Comparison of ENCODE assay signal across 7 cellular contexts in the genomic region with DNA sequence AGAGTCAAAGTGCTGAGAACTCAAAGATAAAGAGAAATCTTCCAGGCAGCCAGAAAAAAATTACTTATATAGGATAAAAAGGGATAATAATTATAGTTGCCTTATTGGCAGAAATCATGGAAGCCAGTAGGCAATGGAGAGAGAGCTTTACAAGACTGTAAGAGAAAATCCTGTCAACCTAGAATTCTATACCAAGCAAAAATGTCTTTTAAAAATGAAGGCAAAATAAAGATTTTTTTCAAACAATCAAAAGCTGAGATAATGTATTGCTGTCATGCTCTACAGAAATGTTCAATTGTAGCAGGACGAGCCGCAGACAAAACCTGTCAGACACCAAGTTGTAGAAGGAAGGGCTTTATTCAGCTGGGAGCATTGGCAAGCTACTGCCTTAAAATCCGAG.
"Had no signal": no experiment of that assay in that cellular context is flagged by ENCODE, and none has a peak within 500 bp of the region (broad histone marks: within the 10 kb centered on the region; RNA-seq: fewer than 3 reads in every experiment).

No MANE protein-coding gene starts in this region.

- H2AFZ ChIP-seq: GM23248 had no signal

- DNase-seq: GM23248, H9, HCEC 1CT, HFFc6, IMR-90 had no signal

- ATAC-seq: K562 had no signal

- H3K27ac Mint-ChIP-seq: H9, HFFc6 had no signal

- H3K4me3 Mint-ChIP-seq: H9, HFFc6 had no signal

- H3K4me3 ChIP-seq: GM23248, K562 had no signal

- H3K9ac ChIP-seq: GM23248 had no signal

- H3K27ac ChIP-seq: GM23248, HL-60 had no signal
